In genomic region chr1:194225781-194226180, GRCh38 we compare ENCODE assay signal across 10 cellular contexts.
DNase-seq lines count a peak whose midpoint lies in the region; ATAC-seq and TF ChIP-seq lines count a peak whose summit lies in the region.
"Had no signal": no experiment of that assay in that cellular context is flagged by ENCODE, and none has a peak within 500 bp of the region (broad histone marks: within the 10 kb centered on the region; RNA-seq: fewer than 3 reads in every experiment).

No MANE protein-coding gene starts in this region.

- peak; percentile 19 for DNase-seq in activated CD4-positive, alpha-beta memory T cell treated with anti-CD3 and anti-CD28 coated beads, Interleukin-2, amount 10 ng/mL, durations not matched to agents 7 days and 5 days
- DNase-seq in lower leg skin (ENCODE audit: low spot score in 2 of 2) (no peak), SW 1271 (lab: John Stamatoyannopoulos, UW) (no peak), epidermal melanocyte (ENCODE audit: insufficient read length, low spot score) (no peak), GM19240 (ENCODE audit: insufficient read length, low spot score) (no peak)
- DNase-seq: colonic mucosa, NCI-H1105 treated with DMSO at 0.1 percent for 48 hours had no signal

- no peak for TF ChIP-seq POLR2A in GM18505 (IDR thresholded peaks at IDR 0.05; ENCODE audit: borderline replicate concordance, extremely low read depth, insufficient read depth, insufficient read length)
- no peak for TF ChIP-seq POLR2A in lower leg skin (IDR thresholded peaks at IDR 0.05)

- peaks cover 4% of the 10 kb centered on the region for H3K36me3 Mint-ChIP-seq in activated CD4-positive, alpha-beta memory T cell treated with anti-CD3 and anti-CD28 coated beads, Interleukin-2, amount 10 ng/mL, durations not matched to agents 7 days and 5 days (ENCODE audit: low read depth)

- intact Hi-C loops in lower leg skin (cut with DNase I; ENCODE audit: low total_unique reads): no loop called here

- CTCF ChIA-PET in activated CD4-positive, alpha-beta memory T cell treated with anti-CD3 and anti-CD28 coated beads, Interleukin-2, amount 10 ng/mL, durations not matched to agents 7 days and 5 days (lab: Charles Lee): interaction anchor here (0.9 kb wide), 1 partner anchor 13 kb away, joined by 3 read pairs; no protein-coding TSS in a partner anchor

- ATAC-seq in GM18505 (IDR thresholded peaks at IDR 0.05; ENCODE audit: unreplicated experiment): peak; percentile 83
- peak; percentile 98 for ATAC-seq in GM21619 (IDR thresholded peaks at IDR 0.05; ENCODE audit: unreplicated experiment)
- ATAC-seq in HG03521 (IDR thresholded peaks at IDR 0.05; ENCODE audit: unreplicated experiment): peak; percentile 92

- H3K9me3 Mint-ChIP-seq in activated CD4-positive, alpha-beta memory T cell treated with anti-CD3 and anti-CD28 coated beads, Interleukin-2, amount 10 ng/mL, durations not matched to agents 7 days and 5 days: peaks cover 2% of the 10 kb centered on the region

- 43 to 57% methylated on average over 2 of the region's 2 CpGs for WGBS in lower leg skin, 2 donors

- no peak overlapping the region for H3K4me3 ChIP-seq in lower leg skin (ENCODE audit: low read depth, poor library complexity, severe bottlenecking)
- H3K4me3 ChIP-seq: colonic mucosa had no signal

- H3K4me1 Mint-ChIP-seq in activated CD4-positive, alpha-beta memory T cell treated with anti-CD3 and anti-CD28 coated beads, Interleukin-2, amount 10 ng/mL, durations not matched to agents 7 days and 5 days: peaks cover 13% of the 10 kb centered on the region

- H3K27me3 Mint-ChIP-seq in activated CD4-positive, alpha-beta memory T cell treated with anti-CD3 and anti-CD28 coated beads, Interleukin-2, amount 10 ng/mL, durations not matched to agents 7 days and 5 days: no peaks in the 10 kb centered on the region

- no peak for TF ChIP-seq CTCF in lower leg skin (IDR thresholded peaks at IDR 0.05)

- no peak overlapping the region for H3K27ac Mint-ChIP-seq in activated CD4-positive, alpha-beta memory T cell treated with anti-CD3 and anti-CD28 coated beads, Interleukin-2, amount 10 ng/mL, durations not matched to agents 7 days and 5 days

- POLR2A ChIA-PET in activated CD4-positive, alpha-beta memory T cell treated with anti-CD3 and anti-CD28 coated beads, Interleukin-2, amount 10 ng/mL, durations not matched to agents 7 days and 5 days (lab: Charles Lee): no interaction called here

- no peak overlapping the region for H3K4me3 Mint-ChIP-seq in activated CD4-positive, alpha-beta memory T cell treated with anti-CD3 and anti-CD28 coated beads, Interleukin-2, amount 10 ng/mL, durations not matched to agents 7 days and 5 days
